20 cellular contexts compared by ENCODE assay signal in genomic region chr11:48184452-48184851, GRCh38. TPM values are rescaled to one million over a fixed set of nuclear protein-coding genes. Genes with fewer than 3 reads are reported as not detected.
"Had no signal": no experiment of that assay in that cellular context is flagged by ENCODE, and none has a peak within 500 bp of the region (broad histone marks: within the 10 kb centered on the region; RNA-seq: fewer than 3 reads in every experiment).

No MANE protein-coding gene starts in this region.

- H3K4me1 ChIP-seq: ascending aorta, colonic mucosa, parathyroid adenoma, sigmoid colon, upper lobe of right lung had no signal

- H2AFZ ChIP-seq: parathyroid adenoma had no signal

- H3K36me3 ChIP-seq: ascending aorta, colonic mucosa, sigmoid colon, thoracic aorta, upper lobe of right lung, WERI-Rb-1 had no signal

- DNase-seq: activated CD4-positive, alpha-beta T cell treated with anti-CD3 and anti-CD28 coated beads for 1 hour; activated CD8-positive, alpha-beta memory T cell treated with anti-CD3 and anti-CD28 coated beads for 24 hours; activated CD8-positive, alpha-beta memory T cell treated with anti-CD3 and anti-CD28 coated beads, Interleukin-2, amount 50 U/mL, for 48 hours; activated effector memory CD4-positive, alpha-beta T cell treated with Interleukin-2 at 50 U/mL for 16 hours; activated T-cell treated with anti-CD3 and anti-CD28 coated beads, Interleukin-2, amount 50 U/mL, for 48 hours; colonic mucosa; erythroblast; hypothalamus; mammary epithelial cell; midbrain; sigmoid colon; stimulated activated naive B cell treated with anti-CD40 and anti-IgM and Interleukin-4, amounts not matched to agents 10 μg/mL and 1 μg/mL and 100 μg/mL, for 72 hours; upper lobe of right lung; WERI-Rb-1 had no signal

- H3K27ac ChIP-seq: ascending aorta, colonic mucosa, parathyroid adenoma, sigmoid colon, thoracic aorta, upper lobe of right lung, WERI-Rb-1 had no signal

- H3K79me2 ChIP-seq: parathyroid adenoma had no signal

- H3K4me3 ChIP-seq: ascending aorta, colonic mucosa, sigmoid colon, thoracic aorta, upper lobe of right lung had no signal

- H3K27me3 ChIP-seq: ascending aorta, colonic mucosa, sigmoid colon, upper lobe of right lung had no signal

- ATAC-seq: stimulated activated naive B cell treated with anti-CD40 and anti-IgM and Interleukin-4, amounts not matched to agents 10 μg/mL and 1 μg/mL and 100 μg/mL, for 72 hours; upper lobe of right lung had no signal

- H3K9me3 ChIP-seq: ascending aorta, colonic mucosa, sigmoid colon, thoracic aorta, upper lobe of right lung had no signal

- H3K9ac ChIP-seq: parathyroid adenoma had no signal

RNA-seq across cellular contexts. Expression of gene OR4B1, which starts 32.2 kb away (rescaled TPM):
- total RNA-seq: ascending aorta, colonic mucosa, frontal cortex, mammary epithelial cell, sigmoid colon, thoracic aorta, upper lobe of right lung had no signal
- polyA plus RNA-seq: adipose tissue, keratinocyte, mammary epithelial cell, sigmoid colon had no signal
